Comparison of ENCODE assay signal across 1 cellular context in the genomic region with DNA sequence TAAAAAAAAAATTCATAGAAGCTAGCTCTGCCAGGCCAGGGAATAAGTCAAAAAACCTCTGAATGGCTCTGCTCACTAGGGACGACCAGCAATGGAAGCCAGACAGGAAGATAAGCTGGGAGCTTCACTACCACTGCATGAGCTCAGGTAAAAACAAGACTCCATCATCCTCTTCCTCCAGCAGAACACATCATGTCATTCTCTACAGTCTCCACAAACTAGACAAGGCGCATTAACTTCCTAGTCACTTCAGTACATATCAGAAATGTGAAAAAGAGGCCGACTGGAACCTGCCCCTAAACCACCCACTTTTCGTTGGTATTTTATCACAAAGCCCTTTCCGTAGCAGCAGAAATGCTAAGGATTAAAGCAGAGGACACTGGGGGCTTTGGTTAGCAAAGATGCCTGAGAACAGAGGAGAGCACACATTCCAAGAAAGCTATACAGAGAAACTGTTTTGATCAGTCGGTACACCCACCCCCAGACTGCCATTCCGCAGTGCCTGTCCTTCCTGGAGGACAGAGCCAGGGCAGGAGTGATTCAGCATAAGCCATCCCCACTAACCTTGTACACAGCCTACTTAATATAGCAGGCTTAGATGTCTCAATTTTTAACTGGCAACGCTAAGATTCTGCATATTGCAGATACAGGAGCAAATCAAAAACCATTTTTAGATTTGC.
TF ChIP-seq lines count a peak whose summit lies in the region.

No MANE protein-coding gene starts in this region.

TF ChIP-seq in K562, 482 proteins besides CTCF, POLR2A, EP300 and RAD21 (continued from another document and continues in another):
- TF ChIP-seq, protein P1, sequence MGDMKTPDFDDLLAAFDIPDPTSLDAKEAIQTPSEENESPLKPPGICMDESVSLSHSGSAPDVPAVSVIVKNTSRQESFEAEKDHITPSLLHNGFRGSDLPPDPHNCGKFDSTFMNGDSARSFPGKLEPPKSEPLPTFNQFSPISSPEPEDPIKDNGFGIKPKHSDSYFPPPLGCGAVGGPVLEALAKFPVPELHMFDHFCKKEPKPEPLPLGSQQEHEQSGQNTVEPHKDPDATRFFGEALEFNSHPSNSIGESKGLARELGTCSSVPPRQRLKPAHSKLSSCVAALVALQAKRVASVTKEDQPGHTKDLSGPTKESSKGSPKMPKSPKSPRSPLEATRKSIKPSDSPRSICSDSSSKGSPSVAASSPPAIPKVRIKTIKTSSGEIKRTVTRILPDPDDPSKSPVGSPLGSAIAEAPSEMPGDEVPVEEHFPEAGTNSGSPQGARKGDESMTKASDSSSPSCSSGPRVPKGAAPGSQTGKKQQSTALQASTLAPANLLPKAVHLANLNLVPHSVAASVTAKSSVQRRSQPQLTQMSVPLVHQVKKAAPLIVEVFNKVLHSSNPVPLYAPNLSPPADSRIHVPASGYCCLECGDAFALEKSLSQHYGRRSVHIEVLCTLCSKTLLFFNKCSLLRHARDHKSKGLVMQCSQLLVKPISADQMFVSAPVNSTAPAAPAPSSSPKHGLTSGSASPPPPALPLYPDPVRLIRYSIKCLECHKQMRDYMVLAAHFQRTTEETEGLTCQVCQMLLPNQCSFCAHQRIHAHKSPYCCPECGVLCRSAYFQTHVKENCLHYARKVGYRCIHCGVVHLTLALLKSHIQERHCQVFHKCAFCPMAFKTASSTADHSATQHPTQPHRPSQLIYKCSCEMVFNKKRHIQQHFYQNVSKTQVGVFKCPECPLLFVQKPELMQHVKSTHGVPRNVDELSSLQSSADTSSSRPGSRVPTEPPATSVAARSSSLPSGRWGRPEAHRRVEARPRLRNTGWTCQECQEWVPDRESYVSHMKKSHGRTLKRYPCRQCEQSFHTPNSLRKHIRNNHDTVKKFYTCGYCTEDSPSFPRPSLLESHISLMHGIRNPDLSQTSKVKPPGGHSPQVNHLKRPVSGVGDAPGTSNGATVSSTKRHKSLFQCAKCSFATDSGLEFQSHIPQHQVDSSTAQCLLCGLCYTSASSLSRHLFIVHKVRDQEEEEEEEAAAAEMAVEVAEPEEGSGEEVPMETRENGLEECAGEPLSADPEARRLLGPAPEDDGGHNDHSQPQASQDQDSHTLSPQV (IDR thresholded peaks at IDR 0.05) = peak; percentile 88
- TF ChIP-seq, protein P2, sequence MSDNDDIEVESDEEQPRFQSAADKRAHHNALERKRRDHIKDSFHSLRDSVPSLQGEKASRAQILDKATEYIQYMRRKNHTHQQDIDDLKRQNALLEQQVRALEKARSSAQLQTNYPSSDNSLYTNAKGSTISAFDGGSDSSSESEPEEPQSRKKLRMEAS (CRISPR knock-in tag; IDR thresholded peaks at IDR 0.05) = no peak
- TF ChIP-seq ZNF766 (CRISPR knock-in tag; conservative IDR thresholded peaks at IDR 0.05) (0 out of 2 replicates have a peak, but pooled peaks have one; percentile 17), ETS2 (tag; IDR thresholded peaks at IDR 0.05; ENCODE audit: borderline replicate concordance, poor library complexity, severe bottlenecking) (no peak), RCOR1 (IDR thresholded peaks at IDR 0.05; ENCODE audit: borderline replicate concordance in 1 of 2, low read depth in 2 of 2, low read length in 2 of 2) (0 out of 4 replicates have a peak, but pooled peaks of 1 of the 2 experiments have one; percentile 8), NCOA1 (IDR thresholded peaks at IDR 0.05; ENCODE audit: low read depth) (no peak), KAT7 (CRISPR knock-in tag; IDR thresholded peaks at IDR 0.05; ENCODE audit: borderline replicate concordance) (no peak), HNRNPK (IDR thresholded peaks at IDR 0.05; ENCODE audit: low read depth, low read length, poor library complexity, severe bottlenecking) (no peak), KLF6 (CRISPR knock-in tag; IDR thresholded peaks at IDR 0.05; ENCODE audit: borderline replicate concordance) (no peak), TAF1 (IDR thresholded peaks at IDR 0.05; ENCODE audit: control insufficient read depth, extremely low read depth, insufficient read depth, low read length, severe bottlenecking) (peak; percentile 55), FOXJ2 (tag; IDR thresholded peaks at IDR 0.05) (no peak), ZNF354B (CRISPR knock-in tag; IDR thresholded peaks at IDR 0.05) (no peak), JUND (IDR thresholded peaks at IDR 0.05; ENCODE audit: borderline replicate concordance, low read depth, low read length) (0 out of 2 replicates have a peak, but pooled peaks have one; percentile 37), JUND (tag; IDR thresholded peaks at IDR 0.05; ENCODE audit: borderline replicate concordance, low read depth, low read length) (no peak; the same call in 2 of the 3 replicates), NCOA6 (IDR thresholded peaks at IDR 0.05) (no peak), HNRNPUL1 (IDR thresholded peaks at IDR 0.05; ENCODE audit: low read length) (no peak), RBM34 (IDR thresholded peaks at IDR 0.05; ENCODE audit: borderline replicate concordance, insufficient read depth, low read length) (no peak), ZSCAN29 (IDR thresholded peaks at IDR 0.05) (no peak), SREBF1 (IDR thresholded peaks at IDR 0.05; ENCODE audit: borderline replicate concordance, low read depth, low read length) (no peak), ZNF143 (CRISPR knock-in tag; IDR thresholded peaks at IDR 0.05) (no peak), EGR1 (conservative IDR thresholded peaks at IDR 0.05) (peak; percentile 64; the same call in 1 of the 2 replicates), BACH1 (tag; IDR thresholded peaks at IDR 0.05) (0 out of 2 replicates have a peak, but pooled peaks have one; percentile 12), RBM15 (IDR thresholded peaks at IDR 0.05; ENCODE audit: insufficient read depth, low read length) (no peak), NFE2L1 (tag; IDR thresholded peaks at IDR 0.05; ENCODE audit: borderline replicate concordance, low read depth) (no peak), MTA3 (IDR thresholded peaks at IDR 0.05; ENCODE audit: borderline replicate concordance) (no peak), ATF7 (IDR thresholded peaks at IDR 0.05) (0 out of 2 replicates have a peak, but pooled peaks have one; percentile 15), PCBP1 (IDR thresholded peaks at IDR 0.05; ENCODE audit: low read depth, low read length, poor library complexity, severe bottlenecking) (no peak), ELF1 (tag; IDR thresholded peaks at IDR 0.05) (peak; percentile 14; the same call in 1 of the 2 replicates), ZNF316 (IDR thresholded peaks at IDR 0.05) (peak; percentile 84), YY1 (IDR thresholded peaks at IDR 0.05; ENCODE audit: borderline replicate concordance in 1 of 3, control insufficient read depth in 1 of 3, extremely low read depth in 1 of 3, insufficient read depth in 3 of 3, insufficient read length in 1 of 3, insufficient replicate concordance in 2 of 3, low read depth in 1 of 3, low read length in 2 of 3) (peak in 1 of 3 experiments; percentile 64)
- TF ChIP-seq, protein P3, sequence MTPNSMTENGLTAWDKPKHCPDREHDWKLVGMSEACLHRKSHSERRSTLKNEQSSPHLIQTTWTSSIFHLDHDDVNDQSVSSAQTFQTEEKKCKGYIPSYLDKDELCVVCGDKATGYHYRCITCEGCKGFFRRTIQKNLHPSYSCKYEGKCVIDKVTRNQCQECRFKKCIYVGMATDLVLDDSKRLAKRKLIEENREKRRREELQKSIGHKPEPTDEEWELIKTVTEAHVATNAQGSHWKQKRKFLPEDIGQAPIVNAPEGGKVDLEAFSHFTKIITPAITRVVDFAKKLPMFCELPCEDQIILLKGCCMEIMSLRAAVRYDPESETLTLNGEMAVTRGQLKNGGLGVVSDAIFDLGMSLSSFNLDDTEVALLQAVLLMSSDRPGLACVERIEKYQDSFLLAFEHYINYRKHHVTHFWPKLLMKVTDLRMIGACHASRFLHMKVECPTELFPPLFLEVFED (CRISPR knock-in tag; conservative IDR thresholded peaks at IDR 0.05) = no peak
- TF ChIP-seq, protein P4, sequence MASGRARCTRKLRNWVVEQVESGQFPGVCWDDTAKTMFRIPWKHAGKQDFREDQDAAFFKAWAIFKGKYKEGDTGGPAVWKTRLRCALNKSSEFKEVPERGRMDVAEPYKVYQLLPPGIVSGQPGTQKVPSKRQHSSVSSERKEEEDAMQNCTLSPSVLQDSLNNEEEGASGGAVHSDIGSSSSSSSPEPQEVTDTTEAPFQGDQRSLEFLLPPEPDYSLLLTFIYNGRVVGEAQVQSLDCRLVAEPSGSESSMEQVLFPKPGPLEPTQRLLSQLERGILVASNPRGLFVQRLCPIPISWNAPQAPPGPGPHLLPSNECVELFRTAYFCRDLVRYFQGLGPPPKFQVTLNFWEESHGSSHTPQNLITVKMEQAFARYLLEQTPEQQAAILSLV (tag; IDR thresholded peaks at IDR 0.05) = no peak
- TF ChIP-seq, protein P5, sequence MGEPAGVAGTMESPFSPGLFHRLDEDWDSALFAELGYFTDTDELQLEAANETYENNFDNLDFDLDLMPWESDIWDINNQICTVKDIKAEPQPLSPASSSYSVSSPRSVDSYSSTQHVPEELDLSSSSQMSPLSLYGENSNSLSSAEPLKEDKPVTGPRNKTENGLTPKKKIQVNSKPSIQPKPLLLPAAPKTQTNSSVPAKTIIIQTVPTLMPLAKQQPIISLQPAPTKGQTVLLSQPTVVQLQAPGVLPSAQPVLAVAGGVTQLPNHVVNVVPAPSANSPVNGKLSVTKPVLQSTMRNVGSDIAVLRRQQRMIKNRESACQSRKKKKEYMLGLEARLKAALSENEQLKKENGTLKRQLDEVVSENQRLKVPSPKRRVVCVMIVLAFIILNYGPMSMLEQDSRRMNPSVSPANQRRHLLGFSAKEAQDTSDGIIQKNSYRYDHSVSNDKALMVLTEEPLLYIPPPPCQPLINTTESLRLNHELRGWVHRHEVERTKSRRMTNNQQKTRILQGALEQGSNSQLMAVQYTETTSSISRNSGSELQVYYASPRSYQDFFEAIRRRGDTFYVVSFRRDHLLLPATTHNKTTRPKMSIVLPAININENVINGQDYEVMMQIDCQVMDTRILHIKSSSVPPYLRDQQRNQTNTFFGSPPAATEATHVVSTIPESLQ (CRISPR knock-in tag; IDR thresholded peaks at IDR 0.05) = no peak
- TF ChIP-seq, protein P6, sequence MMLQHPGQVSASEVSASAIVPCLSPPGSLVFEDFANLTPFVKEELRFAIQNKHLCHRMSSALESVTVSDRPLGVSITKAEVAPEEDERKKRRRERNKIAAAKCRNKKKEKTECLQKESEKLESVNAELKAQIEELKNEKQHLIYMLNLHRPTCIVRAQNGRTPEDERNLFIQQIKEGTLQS (IDR thresholded peaks at IDR 0.05) = no peak
- TF ChIP-seq, protein P6 (CRISPR knock-in tag; conservative IDR thresholded peaks at IDR 0.05) = no peak
- TF ChIP-seq, protein P7, sequence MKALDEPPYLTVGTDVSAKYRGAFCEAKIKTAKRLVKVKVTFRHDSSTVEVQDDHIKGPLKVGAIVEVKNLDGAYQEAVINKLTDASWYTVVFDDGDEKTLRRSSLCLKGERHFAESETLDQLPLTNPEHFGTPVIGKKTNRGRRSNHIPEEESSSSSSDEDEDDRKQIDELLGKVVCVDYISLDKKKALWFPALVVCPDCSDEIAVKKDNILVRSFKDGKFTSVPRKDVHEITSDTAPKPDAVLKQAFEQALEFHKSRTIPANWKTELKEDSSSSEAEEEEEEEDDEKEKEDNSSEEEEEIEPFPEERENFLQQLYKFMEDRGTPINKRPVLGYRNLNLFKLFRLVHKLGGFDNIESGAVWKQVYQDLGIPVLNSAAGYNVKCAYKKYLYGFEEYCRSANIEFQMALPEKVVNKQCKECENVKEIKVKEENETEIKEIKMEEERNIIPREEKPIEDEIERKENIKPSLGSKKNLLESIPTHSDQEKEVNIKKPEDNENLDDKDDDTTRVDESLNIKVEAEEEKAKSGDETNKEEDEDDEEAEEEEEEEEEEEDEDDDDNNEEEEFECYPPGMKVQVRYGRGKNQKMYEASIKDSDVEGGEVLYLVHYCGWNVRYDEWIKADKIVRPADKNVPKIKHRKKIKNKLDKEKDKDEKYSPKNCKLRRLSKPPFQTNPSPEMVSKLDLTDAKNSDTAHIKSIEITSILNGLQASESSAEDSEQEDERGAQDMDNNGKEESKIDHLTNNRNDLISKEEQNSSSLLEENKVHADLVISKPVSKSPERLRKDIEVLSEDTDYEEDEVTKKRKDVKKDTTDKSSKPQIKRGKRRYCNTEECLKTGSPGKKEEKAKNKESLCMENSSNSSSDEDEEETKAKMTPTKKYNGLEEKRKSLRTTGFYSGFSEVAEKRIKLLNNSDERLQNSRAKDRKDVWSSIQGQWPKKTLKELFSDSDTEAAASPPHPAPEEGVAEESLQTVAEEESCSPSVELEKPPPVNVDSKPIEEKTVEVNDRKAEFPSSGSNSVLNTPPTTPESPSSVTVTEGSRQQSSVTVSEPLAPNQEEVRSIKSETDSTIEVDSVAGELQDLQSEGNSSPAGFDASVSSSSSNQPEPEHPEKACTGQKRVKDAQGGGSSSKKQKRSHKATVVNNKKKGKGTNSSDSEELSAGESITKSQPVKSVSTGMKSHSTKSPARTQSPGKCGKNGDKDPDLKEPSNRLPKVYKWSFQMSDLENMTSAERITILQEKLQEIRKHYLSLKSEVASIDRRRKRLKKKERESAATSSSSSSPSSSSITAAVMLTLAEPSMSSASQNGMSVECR (CRISPR knock-in tag; IDR thresholded peaks at IDR 0.05) = no peak
- TF ChIP-seq, protein P8, sequence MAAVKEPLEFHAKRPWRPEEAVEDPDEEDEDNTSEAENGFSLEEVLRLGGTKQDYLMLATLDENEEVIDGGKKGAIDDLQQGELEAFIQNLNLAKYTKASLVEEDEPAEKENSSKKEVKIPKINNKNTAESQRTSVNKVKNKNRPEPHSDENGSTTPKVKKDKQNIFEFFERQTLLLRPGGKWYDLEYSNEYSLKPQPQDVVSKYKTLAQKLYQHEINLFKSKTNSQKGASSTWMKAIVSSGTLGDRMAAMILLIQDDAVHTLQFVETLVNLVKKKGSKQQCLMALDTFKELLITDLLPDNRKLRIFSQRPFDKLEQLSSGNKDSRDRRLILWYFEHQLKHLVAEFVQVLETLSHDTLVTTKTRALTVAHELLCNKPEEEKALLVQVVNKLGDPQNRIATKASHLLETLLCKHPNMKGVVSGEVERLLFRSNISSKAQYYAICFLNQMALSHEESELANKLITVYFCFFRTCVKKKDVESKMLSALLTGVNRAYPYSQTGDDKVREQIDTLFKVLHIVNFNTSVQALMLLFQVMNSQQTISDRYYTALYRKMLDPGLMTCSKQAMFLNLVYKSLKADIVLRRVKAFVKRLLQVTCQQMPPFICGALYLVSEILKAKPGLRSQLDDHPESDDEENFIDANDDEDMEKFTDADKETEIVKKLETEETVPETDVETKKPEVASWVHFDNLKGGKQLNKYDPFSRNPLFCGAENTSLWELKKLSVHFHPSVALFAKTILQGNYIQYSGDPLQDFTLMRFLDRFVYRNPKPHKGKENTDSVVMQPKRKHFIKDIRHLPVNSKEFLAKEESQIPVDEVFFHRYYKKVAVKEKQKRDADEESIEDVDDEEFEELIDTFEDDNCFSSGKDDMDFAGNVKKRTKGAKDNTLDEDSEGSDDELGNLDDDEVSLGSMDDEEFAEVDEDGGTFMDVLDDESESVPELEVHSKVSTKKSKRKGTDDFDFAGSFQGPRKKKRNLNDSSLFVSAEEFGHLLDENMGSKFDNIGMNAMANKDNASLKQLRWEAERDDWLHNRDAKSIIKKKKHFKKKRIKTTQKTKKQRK (IDR thresholded peaks at IDR 0.05; ENCODE audit: borderline replicate concordance, low read depth, low read length) = no peak
- TF ChIP-seq, protein P9, sequence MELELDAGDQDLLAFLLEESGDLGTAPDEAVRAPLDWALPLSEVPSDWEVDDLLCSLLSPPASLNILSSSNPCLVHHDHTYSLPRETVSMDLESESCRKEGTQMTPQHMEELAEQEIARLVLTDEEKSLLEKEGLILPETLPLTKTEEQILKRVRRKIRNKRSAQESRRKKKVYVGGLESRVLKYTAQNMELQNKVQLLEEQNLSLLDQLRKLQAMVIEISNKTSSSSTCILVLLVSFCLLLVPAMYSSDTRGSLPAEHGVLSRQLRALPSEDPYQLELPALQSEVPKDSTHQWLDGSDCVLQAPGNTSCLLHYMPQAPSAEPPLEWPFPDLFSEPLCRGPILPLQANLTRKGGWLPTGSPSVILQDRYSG (tag; conservative IDR thresholded peaks at IDR 0.05; ENCODE audit: low read depth) = no peak; the same call in 1 of the 2 replicates
